8 cellular contexts compared by ENCODE assay signal in the genomic region with DNA sequence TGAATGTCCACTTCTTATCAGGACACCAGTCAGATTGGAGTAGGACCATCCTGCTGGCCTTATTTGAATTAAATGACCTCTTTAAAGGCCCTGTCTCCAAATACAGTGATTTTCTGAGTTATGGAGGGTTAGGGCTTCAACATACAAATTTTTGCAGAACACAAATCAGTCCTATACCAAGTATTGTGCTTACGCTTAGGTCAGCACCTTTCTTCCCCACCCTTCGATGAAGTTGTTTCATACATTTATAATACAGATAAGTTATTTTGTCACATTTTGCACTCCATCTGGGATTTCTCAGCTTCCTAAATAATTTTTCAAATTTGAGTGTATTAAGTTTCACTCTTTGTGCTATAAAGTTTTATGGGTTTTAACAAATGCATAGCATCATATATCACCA.
"Had no signal": no experiment of that assay in that cellular context is flagged by ENCODE, and none has a peak within 500 bp of the region (broad histone marks: within the 10 kb centered on the region; RNA-seq: fewer than 3 reads in every experiment).

No MANE protein-coding gene starts in this region.

- DNase-seq: GDM1, GF-D8 had no signal

- FAIRE-seq: G401.6, GM12878, GM12891, GM12892, GM18507, GM19239 had no signal

- H3K4me3 ChIP-seq: GM12878 had no signal
